ENCODE assay signal across 9 cellular contexts in genomic region chr6:129748901-129749748, GRCh38. TPM values are rescaled to one million over a fixed set of nuclear protein-coding genes. Genes with fewer than 3 reads are reported as not detected.
A peak's percentile ranks its signal among the peaks of the same experiment; 100 is the strongest.
DNase-seq lines count a peak whose midpoint lies in the region; ATAC-seq and TF ChIP-seq lines count a peak whose summit lies in the region.
"Had no signal": no experiment of that assay in that cellular context is flagged by ENCODE, and none has a peak within 500 bp of the region (broad histone marks: within the 10 kb centered on the region; RNA-seq: fewer than 3 reads in every experiment).

No MANE protein-coding gene starts in this region.

- CTCF ChIA-PET in AG04450 (lab: Charles Lee): interaction anchor here (1.0 to 2.6 kb wide), 3 partner anchors 27 to 155 kb away, joined by 3 to 23 read pairs (median 12); no protein-coding TSS in a partner anchor
- CTCF ChIA-PET in activated CD8-positive, alpha-beta T cell treated with anti-CD3 and anti-CD28 coated beads, Interleukin-2, amount 10 ng/mL, durations not matched to agents 7 days and 5 days (lab: Charles Lee): interaction anchor here (0.7 to 5.0 kb wide), 24 partner anchors 8 to 272 kb away, joined by 3 to 40 read pairs (median 4); no protein-coding TSS in a partner anchor

- H4K20me1 ChIP-seq in GM23248 (ENCODE audit: insufficient read depth): no peaks in the 10 kb centered on the region

- H3K36me3 Mint-ChIP-seq in activated CD8-positive, alpha-beta T cell treated with anti-CD3 and anti-CD28 coated beads, Interleukin-2, amount 10 ng/mL, durations not matched to agents 7 days and 5 days (ENCODE audit: low read depth): peaks cover 4% of the 10 kb centered on the region

- no peaks in the 10 kb centered on the region for H3K79me2 ChIP-seq in GM23248 (ENCODE audit: insufficient read depth)

- in situ Hi-C loops in GM23248 (cut with MboI): no loop called here

- peaks cover 51% of the 10 kb centered on the region for H3K4me1 Mint-ChIP-seq in activated CD8-positive, alpha-beta T cell treated with anti-CD3 and anti-CD28 coated beads, Interleukin-2, amount 10 ng/mL, durations not matched to agents 7 days and 5 days (ENCODE audit: low read depth)

- H3K27ac Mint-ChIP-seq in activated CD8-positive, alpha-beta T cell treated with anti-CD3 and anti-CD28 coated beads, Interleukin-2, amount 10 ng/mL, durations not matched to agents 7 days and 5 days: peak overlapping the region; percentile 91

- 56 to 57% methylated on average over 7 of the region's 7 CpGs for WGBS in GM23248 (ENCODE audit: low coverage in 1 of 2, low lambda C conversion rate in 2 of 2, missing lambda C conversion rate in 2 of 2), 2 experiments

- H3K27me3 ChIP-seq in AG04450 (ENCODE audit: control insufficient read depth, insufficient read depth, low read length): no peaks in the 10 kb centered on the region
- no peaks in the 10 kb centered on the region for H3K27me3 ChIP-seq in GM23248 (replicated peaks; ENCODE audit: insufficient read depth)

- no peak for TF ChIP-seq CTCF in AG04450 (IDR thresholded peaks at IDR 0.05; ENCODE audit: low read depth, low read length)

- H3K9me2 ChIP-seq in GM23248 (ENCODE audit: insufficient read depth): no peaks in the 10 kb centered on the region; the same call in 1 of the 2 replicates

- peaks cover 21% of the 10 kb centered on the region for H3F3A ChIP-seq in GM23248 (ENCODE audit: insufficient read depth)

- H3K4me1 ChIP-seq in GM23248 (ENCODE audit: insufficient read depth): peaks cover 60% of the 10 kb centered on the region

- no peaks in the 10 kb centered on the region for H3K9me3 Mint-ChIP-seq in activated CD8-positive, alpha-beta T cell treated with anti-CD3 and anti-CD28 coated beads, Interleukin-2, amount 10 ng/mL, durations not matched to agents 7 days and 5 days (ENCODE audit: insufficient read depth)

- H3K4me2 ChIP-seq in GM23248 (ENCODE audit: unreplicated experiment): peak overlapping the region; percentile 69

- H3K9me3 ChIP-seq in AG04450 (ENCODE audit: control insufficient read depth, insufficient read depth, low read length) (no peaks in the 10 kb centered on the region), GM23248 (ENCODE audit: low read depth) (no peaks in the 10 kb centered on the region)

- H3K4me3 Mint-ChIP-seq in activated CD8-positive, alpha-beta T cell treated with anti-CD3 and anti-CD28 coated beads, Interleukin-2, amount 10 ng/mL, durations not matched to agents 7 days and 5 days: peak overlapping the region; percentile 60

- POLR2A ChIA-PET in AG04450 (lab: Yijun Ruan, JAX): interaction anchor here (1.7 kb wide), 1 partner anchor 39 kb away, joined by 3 read pairs; the partner anchor contains the start of gene ARHGAP18
- POLR2A ChIA-PET in activated CD8-positive, alpha-beta T cell treated with anti-CD3 and anti-CD28 coated beads, Interleukin-2, amount 10 ng/mL, durations not matched to agents 7 days and 5 days (lab: Charles Lee): interaction anchor here (1.0 kb wide), 2 partner anchors 65 to 76 kb away, joined by 3 read pairs; no protein-coding TSS in a partner anchor

- H3K27ac ChIP-seq in AG04450 (ENCODE audit: low read depth, low read length) (peak overlapping the region; percentile 47), GM23248 (peak overlapping the region; percentile 75)

- no peaks in the 10 kb centered on the region for H3K27me3 Mint-ChIP-seq in activated CD8-positive, alpha-beta T cell treated with anti-CD3 and anti-CD28 coated beads, Interleukin-2, amount 10 ng/mL, durations not matched to agents 7 days and 5 days (ENCODE audit: low read depth)

- peak; percentile 2 for ATAC-seq in activated CD8-positive, alpha-beta T cell treated with anti-CD3 and anti-CD28 coated beads, Interleukin-2, amount 10 ng/mL, durations not matched to agents 7 days and 5 days
- ATAC-seq in HG03139 (IDR thresholded peaks at IDR 0.05; ENCODE audit: unreplicated experiment) (no peak), HG03095 (IDR thresholded peaks at IDR 0.05; ENCODE audit: unreplicated experiment) (no peak)

- no peaks in the 10 kb centered on the region for H3K36me3 ChIP-seq in GM23248 (ENCODE audit: low read depth)

- H3K4me3 ChIP-seq in AG04450 (ENCODE audit: low read depth, low read length) (no peak overlapping the region), GM23248 (peak overlapping the region; percentile 55)

- peak overlapping the region; percentile 53 for H3K9ac ChIP-seq in GM23248

- DNase-seq in AG04450 (ENCODE audit: low read depth, low spot score): no peak
- DNase-seq in GM23248: peak; percentile 81
- DNase-seq in activated CD8-positive, alpha-beta T cell treated with anti-CD3 and anti-CD28 coated beads, Interleukin-2, amount 10 ng/mL, durations not matched to agents 7 days and 5 days: no peak
- peak; percentile 65 for DNase-seq in kidney glomerular epithelial cell (lab: John Stamatoyannopoulos, UW)
- no peak for DNase-seq in globus pallidus (ENCODE audit: low spot score)
- no peak for DNase-seq in T-helper 9 cell
- DNase-seq: NCI-H2107 had no signal

- H2AFZ ChIP-seq in GM23248: 0 out of 2 replicates have a peak overlapping the region, but pooled peaks have one; percentile 8

RNA-seq across cellular contexts. Expression of gene ARHGAP18, which starts 39.1 kb away (rescaled TPM):
- polyA plus RNA-seq in AG04450 (2011; rRNA removed) (11.0 and 13.9 TPM in 2 replicates), GM23248 (2016; fragmentation: Nextera tagmentation; extraction: Ambion mirVana) (12.0 and 12.5 TPM in 2 replicates)
- polyA minus RNA-seq in AG04450 (2011; rRNA and poly(A)+ RNA removed): 17.0 and 18.2 TPM in 2 replicates
- total RNA-seq in GM23248 (2014; rRNA removed; shearing (Covaris generic)): 23.8 and 25.3 TPM in 2 replicates
- 10 to 100 TPM; 11.9 to 12.1 TPM for total RNA-seq in activated CD8-positive, alpha-beta T cell treated with anti-CD3 and anti-CD28 coated beads, Interleukin-2, amount 10 ng/mL, durations not matched to agents 7 days and 5 days

Comparison
In these comparisons a context has a peak if more than half of its experiments do, and no peak if none do; other contexts are left out.
1. DNase-seq: peak in GM23248 (single experiment) and kidney glomerular epithelial cell (single experiment); none in AG04450 (single experiment), activated CD8-positive, alpha-beta T cell treated with anti-CD3 and anti-CD28 coated beads, Interleukin-2, amount 10 ng/mL, durations not matched to agents 7 days and 5 days (single experiment), globus pallidus (single experiment) and T-helper 9 cell (single experiment).